Comparison of ENCODE assay signal across 19 cellular contexts in genomic region chr12:32697445-32697844, GRCh38. TPM values are rescaled to one million over a fixed set of nuclear protein-coding genes. Genes with fewer than 3 reads are reported as not detected.
A peak's percentile ranks its signal among the peaks of the same experiment; 100 is the strongest.
DNase-seq lines count a peak whose midpoint lies in the region; ATAC-seq, FAIRE-seq and TF ChIP-seq lines count a peak whose summit lies in the region.
"Had no signal": no experiment of that assay in that cellular context is flagged by ENCODE, and none has a peak within 500 bp of the region (broad histone marks: within the 10 kb centered on the region; RNA-seq: fewer than 3 reads in every experiment).

No MANE protein-coding gene starts in this region.

- CTCF ChIA-PET in K562 (lab: Yijun Ruan, JAX; ENCODE audit: low intra/inter-chr PET ratio): no interaction called here

- H3K9me1 ChIP-seq in K562 (ENCODE audit: control insufficient read depth, insufficient read depth, low read length): no peaks in the 10 kb centered on the region

- H2AFZ ChIP-seq in K562 (ENCODE audit: low read depth, low read length) (no peak overlapping the region), parathyroid adenoma (no peak overlapping the region)

- POLR2A ChIA-PET in K562 (lab: Yijun Ruan, JAX): interaction anchor here (1.0 kb wide), 1 partner anchor 11 kb away, joined by 4 read pairs; no protein-coding TSS in a partner anchor

- no peaks in the 10 kb centered on the region for H3K27me3 Mint-ChIP-seq in activated T-cell treated with anti-CD3 and anti-CD28 coated beads, Interleukin-2, amount 50 U/mL, for 24 hours
- H3K27me3 Mint-ChIP-seq: CD4-positive, alpha-beta T cell had no signal

- no peak for TF ChIP-seq POLR2A in K562 (conservative IDR thresholded peaks at IDR 0.05)

- peaks cover 12% of the 10 kb centered on the region; the same call in 2 of the 3 replicates for H3K36me3 ChIP-seq in K562 (ENCODE audit: control insufficient read depth, insufficient read depth, low read length)
- no peaks in the 10 kb centered on the region for H3K36me3 ChIP-seq in parathyroid adenoma (ENCODE audit: control insufficient read depth, insufficient read depth, low read length)

- no peak overlapping the region for H3K4me2 ChIP-seq in K562 (ENCODE audit: insufficient read depth, low read length)
- H3K4me2 ChIP-seq in parathyroid adenoma (ENCODE audit: low read length): peak overlapping the region; percentile 34
- H3K4me2 ChIP-seq: BLaER1 treated with 17β-estradiol and CSF1 and Interleukin-3, amounts not matched to agents 10 nM and 100 nM had no signal

- no peak overlapping the region for H3K4me3 ChIP-seq in K562
- no peak overlapping the region for H3K4me3 ChIP-seq in parathyroid adenoma (ENCODE audit: low read depth, low read length)
- H3K4me3 ChIP-seq: BLaER1 treated with 17β-estradiol and CSF1 and Interleukin-3, amounts not matched to agents 10 nM and 100 nM had no signal

- peak; percentile 49 for ATAC-seq in HG02885 (IDR thresholded peaks at IDR 0.05; ENCODE audit: poor library complexity, unreplicated experiment)
- 0 out of 3 replicates have a peak, but pooled peaks have one; percentile 31 for ATAC-seq in K562
- no peak for ATAC-seq in HG02938 (IDR thresholded peaks at IDR 0.05; ENCODE audit: unreplicated experiment)

- no peaks in the 10 kb centered on the region for H4K20me1 ChIP-seq in K562 (replicated peaks; ENCODE audit: control insufficient read depth, insufficient read depth, low read length)

- TF ChIP-seq CTCF in K562 (IDR thresholded peaks at IDR 0.05 in 2 of 3, conservative IDR thresholded peaks at IDR 0.05 in 1 of 3; ENCODE audit: insufficient read depth in 2 of 3, low read depth in 1 of 3, low read length in 3 of 3) (no peak), parathyroid adenoma (IDR thresholded peaks at IDR 0.05) (no peak)

- peaks cover 43% of the 10 kb centered on the region for H3K36me3 Mint-ChIP-seq in activated T-cell treated with anti-CD3 and anti-CD28 coated beads, Interleukin-2, amount 50 U/mL, for 24 hours (ENCODE audit: low read depth)

- no peak for TF ChIP-seq RAD21 in K562 (CRISPR knock-in tag; conservative IDR thresholded peaks at IDR 0.05 in 1 of 2, IDR thresholded peaks at IDR 0.05 in 1 of 2)

- H3K27me3 ChIP-seq in K562 (ENCODE audit: control insufficient read depth in 2 of 2, insufficient read depth in 2 of 2, low read length in 2 of 2) (no peaks in the 10 kb centered on the region), parathyroid adenoma (ENCODE audit: control insufficient read depth, insufficient read depth, low read length) (no peaks in the 10 kb centered on the region)
- H3K27me3 ChIP-seq: BLaER1 treated with 17β-estradiol and CSF1 and Interleukin-3, amounts not matched to agents 10 nM and 100 nM had no signal

- H3K4me1 ChIP-seq in K562 (replicated peaks in 1 of 2; ENCODE audit: control insufficient read depth in 2 of 2, insufficient read depth in 2 of 2, low read length in 2 of 2): peaks cover 6 to 7% of the 10 kb centered on the region in 2 experiments; a peak in 2 of 5 replicates
- H3K4me1 ChIP-seq in parathyroid adenoma: peaks cover 5% of the 10 kb centered on the region

- 53% methylated on average over 1 of the region's 1 CpG for WGBS in K562 (ENCODE audit: insufficient coverage, low coverage, missing lambda C conversion rate)

- H3K9me3 ChIP-seq in K562 (replicated peaks; ENCODE audit: control insufficient read depth, insufficient read depth, low read depth, low read length): no peaks in the 10 kb centered on the region
- no peaks in the 10 kb centered on the region for H3K9me3 ChIP-seq in parathyroid adenoma (ENCODE audit: control insufficient read depth, low read length)

- H3K9me3 Mint-ChIP-seq in activated T-cell treated with anti-CD3 and anti-CD28 coated beads, Interleukin-2, amount 50 U/mL, for 24 hours: no peaks in the 10 kb centered on the region
- H3K9me3 Mint-ChIP-seq: CD4-positive, alpha-beta T cell had no signal

- in situ Hi-C loops in K562 (cut with MboI): no loop called here

- peaks cover 26% of the 10 kb centered on the region for H3K4me1 Mint-ChIP-seq in activated T-cell treated with anti-CD3 and anti-CD28 coated beads, Interleukin-2, amount 50 U/mL, for 24 hours (ENCODE audit: low read depth)

- H3K27ac Mint-ChIP-seq in activated T-cell treated with anti-CD3 and anti-CD28 coated beads, Interleukin-2, amount 50 U/mL, for 24 hours: peak overlapping the region; percentile 27
- H3K27ac Mint-ChIP-seq: CD4-positive, alpha-beta T cell had no signal

- no peak overlapping the region for H3K4me3 Mint-ChIP-seq in activated T-cell treated with anti-CD3 and anti-CD28 coated beads, Interleukin-2, amount 50 U/mL, for 24 hours
- H3K4me3 Mint-ChIP-seq: CD4-positive, alpha-beta T cell had no signal

- H3K27ac ChIP-seq in K562 (ENCODE audit: extremely low read depth, low read depth, low read length) (no peak overlapping the region), parathyroid adenoma (no peak overlapping the region)
- H3K27ac ChIP-seq: 22Rv1; BLaER1 treated with 17β-estradiol and CSF1 and Interleukin-3, amounts not matched to agents 10 nM and 100 nM; HL-60 had no signal

- H3K79me2 ChIP-seq in K562 (ENCODE audit: control insufficient read depth, insufficient read depth, low read length) (peaks cover 68% of the 10 kb centered on the region), parathyroid adenoma (peaks cover 30% of the 10 kb centered on the region)

- TF ChIP-seq EP300 in K562 (IDR thresholded peaks at IDR 0.05; ENCODE audit: low read length): no peak

- DNase-seq in activated T-cell treated with anti-CD3 and anti-CD28 coated beads, Interleukin-2, amount 50 U/mL, for 24 hours: no peak
- no peak for DNase-seq in activated T-cell treated with anti-CD3 and anti-CD28 coated beads, Interleukin-2, amount 50 U/mL, for 1 hour
- DNase-seq in K562 (ENCODE audit: extremely low read depth in 1 of 4, low spot score in 3 of 4) (no peak), NCI-H1105 (lab: John Stamatoyannopoulos, UW) (no peak), nucleus accumbens (lab: John Stamatoyannopoulos, UW) (no peak)
- DNase-seq: AML-193; Calu3; CD4-positive, alpha-beta T cell; DMS79; EL; HCEC 1CT had no signal

- intact Hi-C loops in K562 (cut with micrococcal nuclease): no loop called here

- no peak for FAIRE-seq in K562 (lab: Jason Lieb, UNC)
- FAIRE-seq: GM12892, H1 had no signal

- no TSS peak for BruUV-seq in K562 (replicated peaks; lab: Mats Ljungman, UMichigan)

- H3K9ac ChIP-seq in K562 (ENCODE audit: insufficient read depth in 1 of 2, low read depth in 2 of 2, low read length in 2 of 2): no peak overlapping the region
- H3K9ac ChIP-seq in parathyroid adenoma: no peak overlapping the region
- H3K9ac ChIP-seq: BLaER1 treated with 17β-estradiol and CSF1 and Interleukin-3, amounts not matched to agents 10 nM and 100 nM had no signal

TF ChIP-seq in K562, 482 proteins besides CTCF, POLR2A, EP300 and RAD21 (continues in another document):
- TF ChIP-seq PPARD (CRISPR knock-in tag; IDR thresholded peaks at IDR 0.05): no peak
- TF ChIP-seq DEAF1 (CRISPR knock-in tag; IDR thresholded peaks at IDR 0.05): no peak

RNA-seq across cellular contexts. Expression of gene DNM1L, which starts 18.3 kb away (rescaled TPM):
- total RNA-seq in K562 (2011; cell fraction: chromatin; rRNA removed; ENCODE audit: low replicate concordance): 53.2 and 202 TPM in 2 replicates
- total RNA-seq in K562 (2011; cell fraction: nucleolus; rRNA removed): 26.0 and 40.5 TPM in 2 replicates
- total RNA-seq in K562 (2011; cell fraction: nucleoplasm; rRNA removed): 58.5 and 76.0 TPM in 2 replicates
- total RNA-seq in K562 (2014; rRNA removed): 42.3 and 49.6 TPM in 2 replicates
- total RNA-seq in K562 (2014; rRNA removed; fragmentation: Illumina TruSeq; extraction: Trizol): 79.1 and 86.8 TPM in 2 replicates
- 73.0 and 76.4 TPM in 2 replicates for total RNA-seq in K562 (2015; rRNA removed; fragmentation: Illumina TruSeq; extraction: Trizol)
- 48.8 and 61.5 TPM in 2 replicates for total RNA-seq in K562 (2021)
- 72.4 and 82.8 TPM in 2 replicates for polyA plus RNA-seq in K562 (2011; rRNA removed)
- 13.3 and 29.2 TPM in 2 replicates for polyA plus RNA-seq in K562 (2011; cell fraction: cytosol; rRNA removed)
- polyA plus RNA-seq in K562 (2011; cell fraction: nucleus; rRNA removed): 64.7 and 86.6 TPM in 2 replicates
- polyA plus RNA-seq in K562 (2012): 42.7 and 43.3 TPM in 2 replicates
- polyA plus RNA-seq in K562 (2014; fragmentation: Illumina TruSeq; extraction: Trizol): 56.6 and 69.8 TPM in 2 replicates
- polyA plus RNA-seq in K562 (2014; fragmentation: Nextera tagmentation; extraction: Ambion mirVana): 10 to 100 TPM; 24.1 to 46.2 TPM
- 46.6 and 54.5 TPM in 2 replicates for polyA plus RNA-seq in K562 (2014; rRNA removed)
- polyA minus RNA-seq in K562 (2011; rRNA and poly(A)+ RNA removed): 105 and 108 TPM in 2 replicates
- 28.9 and 36.7 TPM in 2 replicates for polyA minus RNA-seq in K562 (2011; cell fraction: cytosol; rRNA and poly(A)+ RNA removed)
- polyA minus RNA-seq in K562 (2011; cell fraction: nucleus; rRNA and poly(A)+ RNA removed): 60.2 and 106 TPM in 2 replicates

RNA-seq across cellular contexts. Expression of gene YARS2, which starts 58.3 kb away (rescaled TPM):
- 21.3 and 22.4 TPM in 2 replicates for total RNA-seq in K562 (2011; cell fraction: chromatin; rRNA removed; ENCODE audit: low replicate concordance)
- total RNA-seq in K562 (2011; cell fraction: nucleolus; rRNA removed): 26.5 and 26.7 TPM in 2 replicates
- 17.7 and 18.4 TPM in 2 replicates for total RNA-seq in K562 (2011; cell fraction: nucleoplasm; rRNA removed)
- total RNA-seq in K562 (2014; rRNA removed) (28.7 and 34.4 TPM in 2 replicates), K562 (2014; rRNA removed; fragmentation: Illumina TruSeq; extraction: Trizol) (40.6 and 42.2 TPM in 2 replicates), K562 (2015; rRNA removed; fragmentation: Illumina TruSeq; extraction: Trizol) (36.5 and 40.9 TPM in 2 replicates), K562 (2021) (24.2 and 25.1 TPM in 2 replicates)
- polyA plus RNA-seq in K562 (2011; rRNA removed) (29.8 and 37.5 TPM in 2 replicates), K562 (2014; fragmentation: Illumina TruSeq; extraction: Trizol) (19.9 and 23.1 TPM in 2 replicates), K562 (2014; fragmentation: Nextera tagmentation; extraction: Ambion mirVana) (10 to 100 TPM; 15.2 to 18.4 TPM), K562 (2014; rRNA removed) (30.3 and 35.0 TPM in 2 replicates)
- polyA plus RNA-seq in K562 (2011; cell fraction: cytosol; rRNA removed): 24.0 and 30.5 TPM in 2 replicates
- 16.9 and 21.7 TPM in 2 replicates for polyA plus RNA-seq in K562 (2011; cell fraction: nucleus; rRNA removed)
- 13.5 and 24.6 TPM in 2 replicates for polyA plus RNA-seq in K562 (2012)
- polyA minus RNA-seq in K562 (2011; rRNA and poly(A)+ RNA removed): 24.1 and 24.8 TPM in 2 replicates
- polyA minus RNA-seq in K562 (2011; cell fraction: cytosol; rRNA and poly(A)+ RNA removed): 11.0 and 17.3 TPM in 2 replicates
- 25.0 and 29.8 TPM in 2 replicates for polyA minus RNA-seq in K562 (2011; cell fraction: nucleus; rRNA and poly(A)+ RNA removed)
